Comparison of ENCODE assay signal across 24 cellular contexts in the genomic region with DNA sequence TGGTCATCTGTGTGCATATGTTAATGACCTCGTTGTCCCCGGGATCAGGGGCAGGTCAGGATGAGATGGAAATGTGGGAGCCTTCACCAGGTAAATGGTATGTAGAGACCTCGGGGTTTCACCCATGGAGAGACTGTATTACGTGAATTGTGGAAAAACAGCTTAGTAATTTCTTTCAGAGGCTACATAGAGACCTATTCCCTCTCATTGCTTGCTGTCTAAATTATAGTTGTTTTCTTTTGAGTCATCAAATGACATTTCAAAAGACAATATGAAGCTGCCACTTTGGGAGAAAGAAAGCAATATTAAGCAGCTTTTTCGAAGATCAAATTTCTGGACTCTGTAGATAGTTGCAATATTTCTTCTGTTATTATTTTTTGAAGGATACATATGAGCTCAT. TPM values are rescaled to one million over a fixed set of nuclear protein-coding genes. Genes with fewer than 3 reads are reported as not detected.
"Had no signal": no experiment of that assay in that cellular context is flagged by ENCODE, and none has a peak within 500 bp of the region (broad histone marks: within the 10 kb centered on the region; RNA-seq: fewer than 3 reads in every experiment).

No MANE protein-coding gene starts in this region.

- H3K4me2 ChIP-seq: neural progenitor cell had no signal

- H3K27me3 ChIP-seq: dorsolateral prefrontal cortex, esophagus muscularis mucosa, gastroesophageal sphincter, neural progenitor cell, tibial nerve, upper lobe of left lung had no signal

- H3K9ac ChIP-seq: neural progenitor cell, parathyroid adenoma had no signal

- H3K36me3 ChIP-seq: esophagus muscularis mucosa, gastroesophageal sphincter, neural progenitor cell, spleen, thoracic aorta, upper lobe of left lung had no signal

- H3K27ac ChIP-seq: dorsolateral prefrontal cortex, esophagus muscularis mucosa, foreskin keratinocyte, gastroesophageal sphincter, neural progenitor cell, parathyroid adenoma, skin epidermis, spleen, thoracic aorta, tibial nerve, upper lobe of left lung had no signal

- DNase-seq: cerebellar nuclear complex; dorsolateral prefrontal cortex; effector CD4-positive, alpha-beta T cell; foreskin keratinocyte; hypothalamus; mesenchymal stem cell; mucosa of descending colon; naive B cell; spleen; stimulated activated CD4-positive, alpha-beta T cell treated with anti-CD3 and anti-CD28 coated beads, Interleukin-4, amount 100 ng/mL, for 4 hours; upper lobe of left lung had no signal

- FAIRE-seq: colon, keratinocyte, urothelium cell line had no signal

- H2AFZ ChIP-seq: neural progenitor cell, parathyroid adenoma had no signal

- ATAC-seq: foreskin keratinocyte; gastroesophageal sphincter; left lobe of liver; mucosa of descending colon; natural killer cell treated with Interleukin-12 subunit alpha and Interleukin-12 subunit beta and Interleukin-15 and Interleukin-18, amount 100 ng/mL, for 72 hours; stimulated activated memory B cell treated with anti-CD40 and anti-IgM and Interleukin-4, amounts not matched to agents 10 μg/mL and 1 μg/mL and 100 μg/mL, for 72 hours had no signal

- H3K4me1 ChIP-seq: esophagus muscularis mucosa, foreskin keratinocyte, gastroesophageal sphincter, parathyroid adenoma, spleen, tibial nerve, upper lobe of left lung had no signal

- H3K9me3 ChIP-seq: thoracic aorta had no signal

- H3K4me3 ChIP-seq: dorsolateral prefrontal cortex, esophagus muscularis mucosa, gastroesophageal sphincter, mucosa of descending colon, neural progenitor cell, skin epidermis, spleen, thoracic aorta, tibial nerve, upper lobe of left lung had no signal

RNA-seq across cellular contexts. Expression of gene ADAM23, which starts 20.4 kb away (rescaled TPM):
- total RNA-seq: natural killer cell treated with Interleukin-12 subunit alpha and Interleukin-12 subunit beta and Interleukin-15 and Interleukin-18, amount 100 ng/mL, for 72 hours had no signal
